Comparison of ENCODE assay signal across 1 cellular context in the genomic region with DNA sequence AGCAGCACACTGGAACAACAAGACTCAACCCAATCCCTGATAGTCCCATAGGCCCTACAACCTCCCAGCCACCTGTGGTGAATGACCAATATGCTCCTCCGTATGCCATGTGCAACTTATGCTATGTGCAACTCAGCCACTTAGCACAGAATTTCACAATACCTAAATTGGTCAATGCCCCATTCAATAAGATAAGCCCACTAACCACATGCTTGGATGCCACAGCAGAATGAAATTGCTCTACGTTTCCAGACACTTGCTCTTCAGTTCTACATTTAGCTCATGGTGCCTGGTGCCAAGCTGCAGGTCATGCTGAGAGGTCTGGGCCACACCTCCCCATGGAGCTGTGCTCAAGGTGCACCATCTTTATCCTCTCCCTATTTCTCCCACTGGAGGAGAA.
A peak's percentile ranks its signal among the peaks of the same experiment; 100 is the strongest.
TF ChIP-seq lines count a peak whose summit lies in the region.

No MANE protein-coding gene starts in this region.

TF ChIP-seq in IMR-90, 13 proteins besides CTCF, POLR2A, EP300 and RAD21:
- TF ChIP-seq MXI1 (IDR thresholded peaks at IDR 0.05; ENCODE audit: borderline replicate concordance, low read depth, low read length) (no peak), SMC3 (IDR thresholded peaks at IDR 0.05; ENCODE audit: low read depth, low read length) (no peak), CHD1 (IDR thresholded peaks at IDR 0.05; ENCODE audit: low read depth, low read length) (no peak), BHLHE40 (IDR thresholded peaks at IDR 0.05; ENCODE audit: low read depth, low read length) (no peak), RFX5 (IDR thresholded peaks at IDR 0.05; ENCODE audit: low read depth, low read length) (no peak), MAFK (IDR thresholded peaks at IDR 0.05; ENCODE audit: low read depth, low read length) (no peak), CEBPB (IDR thresholded peaks at IDR 0.05; ENCODE audit: low read depth, low read length) (peak; percentile 51; the same call in 1 of the 2 replicates)
